In the genomic region with DNA sequence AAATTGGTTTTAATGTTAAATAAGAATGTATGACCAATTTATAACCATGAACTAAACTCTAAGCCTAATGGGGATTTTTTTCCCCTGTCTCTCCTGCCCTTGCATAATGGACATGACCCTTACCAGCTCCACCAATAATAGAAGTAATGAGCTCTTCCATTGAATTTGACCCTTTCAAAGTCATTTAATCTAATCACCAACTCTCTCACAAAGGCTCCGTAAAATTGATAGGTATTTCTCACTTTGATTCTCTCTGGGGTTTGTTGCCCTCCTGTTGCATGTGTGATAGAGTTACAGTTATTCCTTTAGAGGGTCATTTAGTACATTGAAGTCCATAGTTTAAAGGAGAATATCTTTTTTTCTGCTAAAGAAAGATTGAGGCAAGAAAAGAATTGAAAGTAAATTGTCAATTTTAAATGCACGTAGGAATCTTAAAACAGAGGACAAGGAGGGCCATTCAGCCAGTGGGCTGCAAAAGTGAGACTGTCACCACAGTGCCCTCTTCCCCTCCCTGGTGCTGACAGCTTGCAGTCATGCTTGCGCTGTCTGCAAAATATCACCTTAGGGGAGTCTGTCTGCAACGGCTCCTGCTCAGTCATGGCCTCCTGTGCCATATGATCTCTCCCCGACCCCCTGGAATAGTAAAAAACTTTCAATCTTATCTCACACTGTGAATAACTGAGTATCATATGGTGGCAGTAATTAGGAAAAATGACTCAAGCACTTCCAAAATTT, we compare ENCODE assay signal across 21 cellular contexts.
DNase-seq lines count a peak whose midpoint lies in the region; ATAC-seq and TF ChIP-seq lines count a peak whose summit lies in the region.
"Had no signal": no experiment of that assay in that cellular context is flagged by ENCODE, and none has a peak within 500 bp of the region (broad histone marks: within the 10 kb centered on the region; RNA-seq: fewer than 3 reads in every experiment).

No MANE protein-coding gene starts in this region.

- no peaks in the 10 kb centered on the region for H3F3A ChIP-seq in neural progenitor cell (ENCODE audit: low read depth)

- H3K4me3 ChIP-seq in neural progenitor cell = no peak overlapping the region
- H3K4me3 ChIP-seq: BLaER1 had no signal

- peaks cover 9% of the 10 kb centered on the region for H3K27me3 Mint-ChIP-seq in neural progenitor cell (ENCODE audit: insufficient read depth, low read depth)
- H3K27me3 Mint-ChIP-seq: CD8-positive, alpha-beta memory T cell had no signal

- intact Hi-C loops in left ventricle myocardium superior (cut with micrococcal nuclease) = no loop called here

- no peaks in the 10 kb centered on the region for H3K9me3 ChIP-seq in neural progenitor cell (ENCODE audit: low read depth)
- H3K9me3 ChIP-seq: BLaER1 had no signal

- H2AFZ ChIP-seq in neural progenitor cell (replicated peaks) = no peak overlapping the region

- H3K36me3 ChIP-seq in neural progenitor cell = no peaks in the 10 kb centered on the region
- H3K36me3 ChIP-seq: BLaER1 had no signal

- H3K4me3 Mint-ChIP-seq in neural progenitor cell = peak overlapping the region; percentile 2
- H3K4me3 Mint-ChIP-seq: CD8-positive, alpha-beta memory T cell; HFFc6 had no signal

- peak; percentile 1 for DNase-seq in NCI-H82 (lab: John Stamatoyannopoulos, UW)
- DNase-seq in NCI-H82 treated with DMSO at 0.1 percent for 48 hours (lab: John Stamatoyannopoulos, UW; ENCODE audit: unreplicated experiment) = no peak
- peak; percentile 90 for DNase-seq in SK-N-DZ (ENCODE audit: low spot score)
- DNase-seq in left ventricle myocardium superior = peak; percentile 44
- DNase-seq in neural progenitor cell (ENCODE audit: low spot score) = no peak
- no peak for DNase-seq in SKM-1 (lab: John Stamatoyannopoulos, UW; ENCODE audit: unreplicated experiment)
- no peak for DNase-seq in NCI-H1105 (lab: John Stamatoyannopoulos, UW)
- DNase-seq: CD8-positive, alpha-beta memory T cell; GF-D8; HFFc6; IMR-90; Kasumi-1; MM.1S; NCI-H187; NCI-H446; NCI-H748 treated with DMSO at 0.1 percent for 48 hours; SHP77 treated with DMSO at 0.1 percent for 48 hours; SW 1271 had no signal

- H3K9ac ChIP-seq in neural progenitor cell = no peak overlapping the region
- H3K9ac ChIP-seq: BLaER1 had no signal

- H3K4me1 ChIP-seq in neural progenitor cell = peaks cover 11% of the 10 kb centered on the region
- H3K4me1 ChIP-seq: BLaER1 had no signal

- H3K9me3 Mint-ChIP-seq in neural progenitor cell = peaks cover under 1% of the 10 kb centered on the region

- H3K4me2 ChIP-seq in neural progenitor cell = no peak overlapping the region
- H3K4me2 ChIP-seq: BLaER1 had no signal

- no peak overlapping the region for H3K27ac ChIP-seq in neural progenitor cell
- H3K27ac ChIP-seq: BLaER1 had no signal

- H3K79me2 ChIP-seq in neural progenitor cell (ENCODE audit: low read depth) = no peaks in the 10 kb centered on the region

- peaks cover 36% of the 10 kb centered on the region for H3K4me1 Mint-ChIP-seq in neural progenitor cell
- H3K4me1 Mint-ChIP-seq: CD8-positive, alpha-beta memory T cell had no signal

- no peaks in the 10 kb centered on the region for H4K20me1 ChIP-seq in neural progenitor cell (ENCODE audit: low read depth)
- H4K20me1 ChIP-seq: BLaER1 had no signal

- TF ChIP-seq CTCF in neural progenitor cell (IDR thresholded peaks at IDR 0.05) = no peak

- H3K27ac Mint-ChIP-seq in neural progenitor cell = no peak overlapping the region
- H3K27ac Mint-ChIP-seq: CD8-positive, alpha-beta memory T cell; HFFc6 had no signal

- ATAC-seq in left ventricle myocardium superior = peak; percentile 100
- no peak for ATAC-seq in HG02852 (IDR thresholded peaks at IDR 0.05; ENCODE audit: unreplicated experiment)
- ATAC-seq: Panc1 had no signal

- no peaks in the 10 kb centered on the region for H3K27me3 ChIP-seq in neural progenitor cell
- H3K27me3 ChIP-seq: BLaER1 had no signal

- H3K36me3 Mint-ChIP-seq in neural progenitor cell = no peaks in the 10 kb centered on the region
- H3K36me3 Mint-ChIP-seq: CD8-positive, alpha-beta memory T cell had no signal

Comparison
In these comparisons a context has a peak if more than half of its experiments do, and no peak if none do; other contexts are left out.
1. DNase-seq: peak in NCI-H82 (single experiment), SK-N-DZ (single experiment) and left ventricle myocardium superior (single experiment); none in NCI-H82 treated with DMSO at 0.1 percent for 48 hours (single experiment), neural progenitor cell (single experiment), SKM-1 (single experiment) and NCI-H1105 (single experiment).